Comparison of ENCODE assay signal across 1 cellular context in genomic region chr19:49916839-49917733, GRCh38.
TF ChIP-seq lines count a peak whose summit lies in the region.

No MANE protein-coding gene starts in this region.

TF ChIP-seq in GM23338, 12 proteins besides CTCF, POLR2A, EP300 and RAD21 (continued from another document):
- TF ChIP-seq, protein P1, sequence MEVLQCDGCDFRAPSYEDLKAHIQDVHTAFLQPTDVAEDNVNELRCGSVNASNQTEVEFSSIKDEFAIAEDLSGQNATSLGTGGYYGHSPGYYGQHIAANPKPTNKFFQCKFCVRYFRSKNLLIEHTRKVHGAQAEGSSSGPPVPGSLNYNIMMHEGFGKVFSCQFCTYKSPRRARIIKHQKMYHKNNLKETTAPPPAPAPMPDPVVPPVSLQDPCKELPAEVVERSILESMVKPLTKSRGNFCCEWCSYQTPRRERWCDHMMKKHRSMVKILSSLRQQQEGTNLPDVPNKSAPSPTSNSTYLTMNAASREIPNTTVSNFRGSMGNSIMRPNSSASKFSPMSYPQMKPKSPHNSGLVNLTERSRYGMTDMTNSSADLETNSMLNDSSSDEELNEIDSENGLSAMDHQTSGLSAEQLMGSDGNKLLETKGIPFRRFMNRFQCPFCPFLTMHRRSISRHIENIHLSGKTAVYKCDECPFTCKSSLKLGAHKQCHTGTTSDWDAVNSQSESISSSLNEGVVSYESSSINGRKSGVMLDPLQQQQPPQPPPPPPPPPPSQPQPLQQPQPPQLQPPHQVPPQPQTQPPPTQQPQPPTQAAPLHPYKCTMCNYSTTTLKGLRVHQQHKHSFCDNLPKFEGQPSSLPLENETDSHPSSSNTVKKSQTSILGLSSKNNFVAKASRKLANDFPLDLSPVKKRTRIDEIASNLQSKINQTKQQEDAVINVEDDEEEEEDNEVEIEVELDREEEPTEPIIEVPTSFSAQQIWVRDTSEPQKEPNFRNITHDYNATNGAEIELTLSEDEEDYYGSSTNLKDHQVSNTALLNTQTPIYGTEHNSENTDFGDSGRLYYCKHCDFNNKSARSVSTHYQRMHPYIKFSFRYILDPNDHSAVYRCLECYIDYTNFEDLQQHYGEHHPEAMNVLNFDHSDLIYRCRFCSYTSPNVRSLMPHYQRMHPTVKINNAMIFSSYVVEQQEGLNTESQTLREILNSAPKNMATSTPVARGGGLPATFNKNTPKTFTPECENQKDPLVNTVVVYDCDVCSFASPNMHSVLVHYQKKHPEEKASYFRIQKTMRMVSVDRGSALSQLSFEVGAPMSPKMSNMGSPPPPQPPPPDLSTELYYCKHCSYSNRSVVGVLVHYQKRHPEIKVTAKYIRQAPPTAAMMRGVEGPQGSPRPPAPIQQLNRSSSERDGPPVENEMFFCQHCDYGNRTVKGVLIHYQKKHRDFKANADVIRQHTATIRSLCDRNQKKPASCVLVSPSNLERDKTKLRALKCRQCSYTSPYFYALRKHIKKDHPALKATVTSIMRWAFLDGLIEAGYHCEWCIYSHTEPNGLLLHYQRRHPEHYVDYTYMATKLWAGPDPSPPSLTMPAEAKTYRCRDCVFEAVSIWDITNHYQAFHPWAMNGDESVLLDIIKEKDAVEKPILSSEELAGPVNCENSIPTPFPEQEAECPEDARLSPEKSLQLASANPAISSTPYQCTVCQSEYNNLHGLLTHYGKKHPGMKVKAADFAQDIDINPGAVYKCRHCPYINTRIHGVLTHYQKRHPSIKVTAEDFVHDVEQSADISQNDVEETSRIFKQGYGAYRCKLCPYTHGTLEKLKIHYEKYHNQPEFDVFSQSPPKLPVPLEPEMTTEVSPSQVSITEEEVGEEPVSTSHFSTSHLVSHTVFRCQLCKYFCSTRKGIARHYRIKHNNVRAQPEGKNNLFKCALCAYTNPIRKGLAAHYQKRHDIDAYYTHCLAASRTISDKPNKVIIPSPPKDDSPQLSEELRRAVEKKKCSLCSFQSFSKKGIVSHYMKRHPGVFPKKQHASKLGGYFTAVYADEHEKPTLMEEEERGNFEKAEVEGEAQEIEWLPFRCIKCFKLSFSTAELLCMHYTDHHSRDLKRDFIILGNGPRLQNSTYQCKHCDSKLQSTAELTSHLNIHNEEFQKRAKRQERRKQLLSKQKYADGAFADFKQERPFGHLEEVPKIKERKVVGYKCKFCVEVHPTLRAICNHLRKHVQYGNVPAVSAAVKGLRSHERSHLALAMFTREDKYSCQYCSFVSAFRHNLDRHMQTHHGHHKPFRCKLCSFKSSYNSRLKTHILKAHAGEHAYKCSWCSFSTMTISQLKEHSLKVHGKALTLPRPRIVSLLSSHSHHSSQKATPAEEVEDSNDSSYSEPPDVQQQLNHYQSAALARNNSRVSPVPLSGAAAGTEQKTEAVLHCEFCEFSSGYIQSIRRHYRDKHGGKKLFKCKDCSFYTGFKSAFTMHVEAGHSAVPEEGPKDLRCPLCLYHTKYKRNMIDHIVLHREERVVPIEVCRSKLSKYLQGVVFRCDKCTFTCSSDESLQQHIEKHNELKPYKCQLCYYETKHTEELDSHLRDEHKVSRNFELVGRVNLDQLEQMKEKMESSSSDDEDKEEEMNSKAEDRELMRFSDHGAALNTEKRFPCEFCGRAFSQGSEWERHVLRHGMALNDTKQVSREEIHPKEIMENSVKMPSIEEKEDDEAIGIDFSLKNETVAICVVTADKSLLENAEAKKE (CRISPR knock-in tag; IDR thresholded peaks at IDR 0.05), result no peak
- TF ChIP-seq STAT1 (IDR thresholded peaks at IDR 0.05; ENCODE audit: unreplicated experiment), result no peak
- TF ChIP-seq, protein P2, sequence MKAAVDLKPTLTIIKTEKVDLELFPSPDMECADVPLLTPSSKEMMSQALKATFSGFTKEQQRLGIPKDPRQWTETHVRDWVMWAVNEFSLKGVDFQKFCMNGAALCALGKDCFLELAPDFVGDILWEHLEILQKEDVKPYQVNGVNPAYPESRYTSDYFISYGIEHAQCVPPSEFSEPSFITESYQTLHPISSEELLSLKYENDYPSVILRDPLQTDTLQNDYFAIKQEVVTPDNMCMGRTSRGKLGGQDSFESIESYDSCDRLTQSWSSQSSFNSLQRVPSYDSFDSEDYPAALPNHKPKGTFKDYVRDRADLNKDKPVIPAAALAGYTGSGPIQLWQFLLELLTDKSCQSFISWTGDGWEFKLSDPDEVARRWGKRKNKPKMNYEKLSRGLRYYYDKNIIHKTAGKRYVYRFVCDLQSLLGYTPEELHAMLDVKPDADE (IDR thresholded peaks at IDR 0.05), result no peak
- no peak for TF ChIP-seq EZH2phosphoT487 (IDR thresholded peaks at IDR 0.05; ENCODE audit: unreplicated experiment)
- TF ChIP-seq NANOG (IDR thresholded peaks at IDR 0.05; ENCODE audit: borderline replicate concordance), result no peak
- TF ChIP-seq POLR2AphosphoS5 (IDR thresholded peaks at IDR 0.05; ENCODE audit: low read depth), result no peak
- no peak for TF ChIP-seq ZNF331 (CRISPR knock-in tag; IDR thresholded peaks at IDR 0.05; ENCODE audit: low read depth)
- TF ChIP-seq ZNF114 (CRISPR knock-in tag; IDR thresholded peaks at IDR 0.05), result no peak
- TF ChIP-seq, protein P3, sequence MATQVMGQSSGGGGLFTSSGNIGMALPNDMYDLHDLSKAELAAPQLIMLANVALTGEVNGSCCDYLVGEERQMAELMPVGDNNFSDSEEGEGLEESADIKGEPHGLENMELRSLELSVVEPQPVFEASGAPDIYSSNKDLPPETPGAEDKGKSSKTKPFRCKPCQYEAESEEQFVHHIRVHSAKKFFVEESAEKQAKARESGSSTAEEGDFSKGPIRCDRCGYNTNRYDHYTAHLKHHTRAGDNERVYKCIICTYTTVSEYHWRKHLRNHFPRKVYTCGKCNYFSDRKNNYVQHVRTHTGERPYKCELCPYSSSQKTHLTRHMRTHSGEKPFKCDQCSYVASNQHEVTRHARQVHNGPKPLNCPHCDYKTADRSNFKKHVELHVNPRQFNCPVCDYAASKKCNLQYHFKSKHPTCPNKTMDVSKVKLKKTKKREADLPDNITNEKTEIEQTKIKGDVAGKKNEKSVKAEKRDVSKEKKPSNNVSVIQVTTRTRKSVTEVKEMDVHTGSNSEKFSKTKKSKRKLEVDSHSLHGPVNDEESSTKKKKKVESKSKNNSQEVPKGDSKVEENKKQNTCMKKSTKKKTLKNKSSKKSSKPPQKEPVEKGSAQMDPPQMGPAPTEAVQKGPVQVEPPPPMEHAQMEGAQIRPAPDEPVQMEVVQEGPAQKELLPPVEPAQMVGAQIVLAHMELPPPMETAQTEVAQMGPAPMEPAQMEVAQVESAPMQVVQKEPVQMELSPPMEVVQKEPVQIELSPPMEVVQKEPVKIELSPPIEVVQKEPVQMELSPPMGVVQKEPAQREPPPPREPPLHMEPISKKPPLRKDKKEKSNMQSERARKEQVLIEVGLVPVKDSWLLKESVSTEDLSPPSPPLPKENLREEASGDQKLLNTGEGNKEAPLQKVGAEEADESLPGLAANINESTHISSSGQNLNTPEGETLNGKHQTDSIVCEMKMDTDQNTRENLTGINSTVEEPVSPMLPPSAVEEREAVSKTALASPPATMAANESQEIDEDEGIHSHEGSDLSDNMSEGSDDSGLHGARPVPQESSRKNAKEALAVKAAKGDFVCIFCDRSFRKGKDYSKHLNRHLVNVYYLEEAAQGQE (IDR thresholded peaks at IDR 0.05; ENCODE audit: unreplicated experiment), result no peak
TF ChIP-seq in GM23338: peak in this region for 0.
